In the genomic region with DNA sequence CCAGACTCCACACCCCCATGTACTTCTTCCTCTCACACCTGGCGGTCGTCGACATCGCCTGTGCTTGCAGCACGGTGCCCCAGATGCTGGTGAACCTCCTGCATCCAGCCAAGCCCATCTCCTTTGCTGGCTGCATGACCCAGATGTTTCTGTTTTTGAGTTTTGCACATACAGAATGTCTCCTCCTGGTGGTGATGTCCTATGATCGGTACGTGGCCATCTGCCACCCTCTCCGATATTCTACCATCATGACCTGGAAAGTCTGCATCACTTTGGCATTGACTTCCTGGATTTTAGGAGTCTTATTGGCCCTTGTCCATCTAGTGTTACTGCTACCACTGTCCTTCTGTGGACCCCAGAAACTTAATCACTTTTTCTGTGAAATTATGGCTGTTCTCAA, we compare ENCODE assay signal across 24 cellular contexts. TPM values are rescaled to one million over a fixed set of nuclear protein-coding genes. Genes with fewer than 3 reads are reported as not detected.
A peak's percentile ranks its signal among the peaks of the same experiment; 100 is the strongest.
DNase-seq lines count a peak whose midpoint lies in the region; ATAC-seq and TF ChIP-seq lines count a peak whose summit lies in the region.
"Had no signal": no experiment of that assay in that cellular context is flagged by ENCODE, and none has a peak within 500 bp of the region (broad histone marks: within the 10 kb centered on the region; RNA-seq: fewer than 3 reads in every experiment).

No MANE protein-coding gene starts in this region.

- no TSS peak for BruUV-seq in Panc1 (replicated peaks; lab: Mats Ljungman, UMichigan)

- no peak overlapping the region for H2AFZ ChIP-seq in SK-N-SH (ENCODE audit: low read depth)

- no peaks in the 10 kb centered on the region for H3F3A ChIP-seq in SK-N-SH (replicated peaks; ENCODE audit: insufficient read depth)

- H3K27me3 ChIP-seq in SK-N-SH (ENCODE audit: insufficient read depth) = peaks cover 6% of the 10 kb centered on the region; the same call in 1 of the 2 replicates
- no peaks in the 10 kb centered on the region; the same call in 1 of the 2 replicates for H3K27me3 ChIP-seq in Panc1 (ENCODE audit: control insufficient read depth, insufficient read depth, low read length)
- H3K27me3 ChIP-seq in tibial artery = no peaks in the 10 kb centered on the region
- no peaks in the 10 kb centered on the region for H3K27me3 ChIP-seq in psoas muscle (ENCODE audit: insufficient read depth in 3 of 3, low read length in 2 of 3)

- TF ChIP-seq RAD21 in SK-N-SH (IDR thresholded peaks at IDR 0.05; ENCODE audit: low read length) = no peak

- POLR2A ChIA-PET in SK-N-SH (lab: Yijun Ruan, JAX) = no interaction called here
- POLR2A ChIA-PET in Panc1 (lab: Charles Lee) = no interaction called here

- H3K4me1 ChIP-seq in SK-N-SH (ENCODE audit: control insufficient read depth in 1 of 2, insufficient read depth in 2 of 2, low read depth in 1 of 2, low read length in 1 of 2) = no peaks in the 10 kb centered on the region
- H3K4me1 ChIP-seq in Panc1 (ENCODE audit: control insufficient read depth, insufficient read depth, low read length) = no peaks in the 10 kb centered on the region
- H3K4me1 ChIP-seq in tibial artery = no peaks in the 10 kb centered on the region
- no peaks in the 10 kb centered on the region for H3K4me1 ChIP-seq in psoas muscle
- H3K4me1 ChIP-seq: A549 had no signal

- TF ChIP-seq CTCF in SK-N-SH (IDR thresholded peaks at IDR 0.05) = peak; percentile 30; the same call in 1 of the 2 replicates
- TF ChIP-seq CTCF in LNCAP (IDR thresholded peaks at IDR 0.05) = peak; percentile 11; the same call in 1 of the 2 replicates
- peak; percentile 16; the same call in 1 of the 2 replicates for TF ChIP-seq CTCF in Panc1 (IDR thresholded peaks at IDR 0.05)
- TF ChIP-seq CTCF in tibial artery (IDR thresholded peaks at IDR 0.05) = no peak
- no peak for TF ChIP-seq CTCF in psoas muscle (IDR thresholded peaks at IDR 0.05)

- H3K4me2 ChIP-seq in SK-N-SH = no peak overlapping the region
- H3K4me2 ChIP-seq: A549 had no signal

- H4K20me1 ChIP-seq in SK-N-SH (ENCODE audit: insufficient read depth) = no peaks in the 10 kb centered on the region

- H3K4me3 ChIP-seq in SK-N-SH (ENCODE audit: low read depth in 2 of 2, low read length in 1 of 2) (no peak overlapping the region), Panc1 (ENCODE audit: low read depth in 2 of 2, low read length in 2 of 2) (no peak overlapping the region), tibial artery (no peak overlapping the region), psoas muscle (no peak overlapping the region)
- H3K4me3 ChIP-seq: A549, SK-N-MC had no signal

- DNase-seq in SK-N-SH (no peak), Panc1 (ENCODE audit: low read depth, low spot score) (no peak), tibial artery (no peak), psoas muscle (no peak), NCI-H524 treated with DMSO at 0.1 percent for 48 hours (lab: John Stamatoyannopoulos, UW) (no peak)
- DNase-seq: CD4-positive, alpha-beta T cell; COR-L47; Kasumi-1; MM.1S; NCI-H1105; NCI-H146; NCI-H2029; NCI-H226; NCI-H510A treated with DMSO at 0.1 percent for 48 hours; SHP77 treated with DMSO at 0.1 percent for 48 hours; T-cell had no signal

- in situ Hi-C loops in Panc1 (cut with HindIII; ENCODE audit: low pct_unique_long_range_greater_than_20kb, low sequenced_read_pairs) = no loop called here

- H3K9me3 ChIP-seq in SK-N-SH (no peaks in the 10 kb centered on the region), Panc1 (ENCODE audit: control insufficient read depth, insufficient read depth, low read depth, low read length) (no peaks in the 10 kb centered on the region), tibial artery (no peaks in the 10 kb centered on the region), psoas muscle (no peaks in the 10 kb centered on the region)
- H3K9me3 ChIP-seq: A549 had no signal

- no peaks in the 10 kb centered on the region for H3K9me2 ChIP-seq in SK-N-SH

- H3K27ac ChIP-seq in SK-N-SH (ENCODE audit: low read depth in 2 of 2, low read length in 1 of 2) (no peak overlapping the region), Panc1 (ENCODE audit: low read length) (no peak overlapping the region), tibial artery (no peak overlapping the region), psoas muscle (no peak overlapping the region)
- H3K27ac ChIP-seq: A549, RWPE1, SK-N-MC had no signal

- 17% methylated on average over 8 of the region's 8 CpGs for WGBS in SK-N-SH (ENCODE audit: low lambda C conversion rate)
- 84 to 92% (median 89%) methylated on average over 8 of the region's 8 CpGs for WGBS in psoas muscle, 3 donors

- no peak for TF ChIP-seq EP300 in SK-N-SH (IDR thresholded peaks at IDR 0.05; ENCODE audit: borderline replicate concordance in 1 of 2, low read depth in 1 of 2, low read length in 1 of 2)

- no peak for ATAC-seq in SK-N-SH treated with all-trans-retinoic acid at 6 μM for 48 hours
- no peak for ATAC-seq in Panc1
- ATAC-seq in psoas muscle = no peak
- ATAC-seq: T-cell had no signal

- no peak overlapping the region for H3K9ac ChIP-seq in SK-N-SH

- CTCF ChIA-PET in SK-N-SH (lab: Yijun Ruan, JAX) (no interaction called here), Panc1 (lab: Charles Lee) (no interaction called here)

- intact Hi-C loops in Panc1 (cut with micrococcal nuclease; ENCODE audit: unreplicated experiment) (no loop called here), tibial artery (cut with DNase I; ENCODE audit: low total_unique reads) (no loop called here), psoas muscle (cut with DNase I) (no loop called here)

- no peaks in the 10 kb centered on the region for H3K36me3 ChIP-seq in SK-N-SH (replicated peaks in 1 of 2; ENCODE audit: control insufficient read depth in 1 of 2, insufficient read depth in 2 of 2, low read length in 1 of 2)
- no peaks in the 10 kb centered on the region for H3K36me3 ChIP-seq in Panc1 (ENCODE audit: control insufficient read depth, insufficient read depth, low read length)
- H3K36me3 ChIP-seq in tibial artery = no peaks in the 10 kb centered on the region
- no peaks in the 10 kb centered on the region for H3K36me3 ChIP-seq in psoas muscle (ENCODE audit: insufficient read depth in 1 of 2, low read depth in 1 of 2)

- no peaks in the 10 kb centered on the region for H3K79me2 ChIP-seq in SK-N-SH (ENCODE audit: insufficient read depth)

TF ChIP-seq in SK-N-SH, 30 proteins besides CTCF, POLR2A, EP300 and RAD21:
- TF ChIP-seq RFX5 (IDR thresholded peaks at IDR 0.05; ENCODE audit: low read length) = no peak
- TF ChIP-seq RXRA (IDR thresholded peaks at IDR 0.05; ENCODE audit: borderline replicate concordance, low read depth) = no peak

TF ChIP-seq in SK-N-SH treated with all-trans-retinoic acid at 6 μM for 48 hours, 23 proteins besides CTCF, POLR2A, EP300 and RAD21:
- TF ChIP-seq, protein P1, sequence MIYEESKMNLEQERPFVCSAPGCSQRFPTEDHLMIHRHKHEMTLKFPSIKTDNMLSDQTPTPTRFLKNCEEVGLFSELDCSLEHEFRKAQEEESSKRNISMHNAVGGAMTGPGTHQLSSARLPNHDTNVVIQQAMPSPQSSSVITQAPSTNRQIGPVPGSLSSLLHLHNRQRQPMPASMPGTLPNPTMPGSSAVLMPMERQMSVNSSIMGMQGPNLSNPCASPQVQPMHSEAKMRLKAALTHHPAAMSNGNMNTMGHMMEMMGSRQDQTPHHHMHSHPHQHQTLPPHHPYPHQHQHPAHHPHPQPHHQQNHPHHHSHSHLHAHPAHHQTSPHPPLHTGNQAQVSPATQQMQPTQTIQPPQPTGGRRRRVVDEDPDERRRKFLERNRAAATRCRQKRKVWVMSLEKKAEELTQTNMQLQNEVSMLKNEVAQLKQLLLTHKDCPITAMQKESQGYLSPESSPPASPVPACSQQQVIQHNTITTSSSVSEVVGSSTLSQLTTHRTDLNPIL (CRISPR knock-in tag; IDR thresholded peaks at IDR 0.05; ENCODE audit: low read depth) = no peak

RNA-seq across cellular contexts. Expression of a gene that starts 4.8 kb away (rescaled TPM):
- polyA plus RNA-seq in SK-N-SH (2012; rRNA removed) (not detected in 2 replicates), psoas muscle (not detected)
- not detected in 2 replicates for polyA plus RNA-seq in SK-N-SH (2012; cell fraction: cytosol; rRNA removed)
- polyA plus RNA-seq in SK-N-SH (2012; cell fraction: nucleus; rRNA removed) = not detected in 2 replicates
- total RNA-seq in Panc1 (2021; ENCODE audit: unreplicated experiment) (not detected), psoas muscle (not detected)
- polyA plus RNA-seq in Panc1 (2012; ENCODE audit: insufficient read length) = not detected
- total RNA-seq: CD4-positive, alpha-beta T cell; Daoy; H4; T-cell had no signal
- polyA plus RNA-seq: A549, BJ had no signal

RNA-seq across cellular contexts. Expression of a gene that starts 11.7 kb away (rescaled TPM):
- polyA plus RNA-seq in SK-N-SH (2012; rRNA removed) = not detected in 2 replicates
- not detected in 2 replicates for polyA plus RNA-seq in SK-N-SH (2012; cell fraction: cytosol; rRNA removed)
- polyA plus RNA-seq in SK-N-SH (2012; cell fraction: nucleus; rRNA removed) = not detected in 2 replicates
- not detected for total RNA-seq in Panc1 (2021; ENCODE audit: unreplicated experiment)
- polyA plus RNA-seq in Panc1 (2012; ENCODE audit: insufficient read length) = 0.05 TPM
- total RNA-seq in psoas muscle = not detected
- polyA plus RNA-seq in psoas muscle = not detected
- total RNA-seq: CD4-positive, alpha-beta T cell; Daoy; H4; T-cell had no signal
- polyA plus RNA-seq: A549, BJ had no signal

RNA-seq across cellular contexts. Expression of a gene that starts 25.6 kb away (rescaled TPM):
- polyA plus RNA-seq in SK-N-SH (2012; rRNA removed) (not detected in 2 replicates), psoas muscle (not detected)
- not detected in 2 replicates for polyA plus RNA-seq in SK-N-SH (2012; cell fraction: cytosol; rRNA removed)
- polyA plus RNA-seq in SK-N-SH (2012; cell fraction: nucleus; rRNA removed) = not detected in 2 replicates
- total RNA-seq in Panc1 (2021; ENCODE audit: unreplicated experiment) (not detected), psoas muscle (not detected)
- not detected for polyA plus RNA-seq in Panc1 (2012; ENCODE audit: insufficient read length)
- total RNA-seq: CD4-positive, alpha-beta T cell; Daoy; H4; T-cell had no signal
- polyA plus RNA-seq: A549, BJ had no signal

RNA-seq across cellular contexts. Expression of a gene that starts 35.0 kb away (rescaled TPM):
- polyA plus RNA-seq in SK-N-SH (2012; rRNA removed) (not detected in 2 replicates), psoas muscle (not detected)
- polyA plus RNA-seq in SK-N-SH (2012; cell fraction: cytosol; rRNA removed) = not detected in 2 replicates
- polyA plus RNA-seq in SK-N-SH (2012; cell fraction: nucleus; rRNA removed) = not detected in 2 replicates
- total RNA-seq in Panc1 (2021; ENCODE audit: unreplicated experiment) (not detected), psoas muscle (not detected)
- not detected for polyA plus RNA-seq in Panc1 (2012; ENCODE audit: insufficient read length)
- total RNA-seq: CD4-positive, alpha-beta T cell; Daoy; H4; T-cell had no signal
- polyA plus RNA-seq: A549, BJ had no signal

RNA-seq across cellular contexts. Expression of a gene that starts 48.6 kb away (rescaled TPM):
- polyA plus RNA-seq in SK-N-SH (2012; rRNA removed) (not detected in 2 replicates), psoas muscle (not detected)
- polyA plus RNA-seq in SK-N-SH (2012; cell fraction: cytosol; rRNA removed) = not detected in 2 replicates
- not detected in 2 replicates for polyA plus RNA-seq in SK-N-SH (2012; cell fraction: nucleus; rRNA removed)
- total RNA-seq in Panc1 (2021; ENCODE audit: unreplicated experiment) (not detected), psoas muscle (not detected)
- polyA plus RNA-seq in Panc1 (2012; ENCODE audit: insufficient read length) = not detected
- total RNA-seq: CD4-positive, alpha-beta T cell; Daoy; H4; T-cell had no signal
- polyA plus RNA-seq: A549, BJ had no signal

Comparison
In these comparisons a context has a peak if more than half of its experiments do, and no peak if none do; other contexts are left out.
1. CTCF ChIP-seq: peak in SK-N-SH (single experiment), LNCAP (single experiment) and Panc1 (single experiment); none in tibial artery (0 of 2) and psoas muscle (single experiment).